In genomic region chr10:119216137-119216536, GRCh38 we compare ENCODE assay signal across 19 cellular contexts. TPM values are rescaled to one million over a fixed set of nuclear protein-coding genes. Genes with fewer than 3 reads are reported as not detected.
A peak's percentile ranks its signal among the peaks of the same experiment; 100 is the strongest.
DNase-seq lines count a peak whose midpoint lies in the region; ATAC-seq and TF ChIP-seq lines count a peak whose summit lies in the region.
"Had no signal": no experiment of that assay in that cellular context is flagged by ENCODE, and none has a peak within 500 bp of the region (broad histone marks: within the 10 kb centered on the region; RNA-seq: fewer than 3 reads in every experiment).

No MANE protein-coding gene starts in this region.

- peak overlapping the region in 2 of 3 experiments; percentile 9 to 49 for H3K27ac Mint-ChIP-seq in nephron
- no peak overlapping the region for H3K27ac Mint-ChIP-seq in Calu3 (ENCODE audit: unreplicated experiment)

- no peak for TF ChIP-seq CTCF in left ventricle myocardium inferior (IDR thresholded peaks at IDR 0.05; ENCODE audit: borderline replicate concordance)
- TF ChIP-seq CTCF in coronary artery (IDR thresholded peaks at IDR 0.05) = no peak
- no peak for TF ChIP-seq CTCF in nephron (IDR thresholded peaks at IDR 0.05; ENCODE audit: unreplicated experiment in 3 of 3)
- TF ChIP-seq CTCF in GM20000 (IDR thresholded peaks at IDR 0.05; ENCODE audit: extremely low read depth, missing control alignments) = no peak
- no peak for TF ChIP-seq CTCF in Calu3 (IDR thresholded peaks at IDR 0.05; ENCODE audit: unreplicated experiment)

- peak overlapping the region; percentile 97 for H3K27ac ChIP-seq in left ventricle myocardium inferior (replicated peaks)
- peak overlapping the region; percentile 12 to 43 for H3K27ac ChIP-seq in coronary artery

- CTCF ChIA-PET in Calu3 (lab: Charles Lee) = no interaction called here

- peaks cover 7% of the 10 kb centered on the region for H3K36me3 ChIP-seq in left ventricle myocardium inferior
- H3K36me3 ChIP-seq: BE2C had no signal

- H3K27me3 ChIP-seq in left ventricle myocardium inferior (ENCODE audit: low read depth) = no peaks in the 10 kb centered on the region
- H3K27me3 ChIP-seq: BE2C had no signal

- ATAC-seq in Right ventricle myocardium superior (ENCODE audit: poor library complexity) = no peak
- ATAC-seq: GM12878 had no signal

- peaks cover 7% of the 10 kb centered on the region for H3K27me3 Mint-ChIP-seq in nephron (ENCODE audit: low read depth)
- no peaks in the 10 kb centered on the region for H3K27me3 Mint-ChIP-seq in Calu3 (ENCODE audit: unreplicated experiment)
- H3K27me3 Mint-ChIP-seq: CD4-positive, CD25-positive, alpha-beta regulatory T cell had no signal

- H3K4me3 Mint-ChIP-seq in nephron = no peak overlapping the region
- H3K4me3 Mint-ChIP-seq in Calu3 (ENCODE audit: low read depth, unreplicated experiment) = no peak overlapping the region
- H3K4me3 Mint-ChIP-seq: CD4-positive, CD25-positive, alpha-beta regulatory T cell had no signal

- H3K9me3 Mint-ChIP-seq in nephron = no peaks in the 10 kb centered on the region
- no peaks in the 10 kb centered on the region for H3K9me3 Mint-ChIP-seq in Calu3 (ENCODE audit: low read depth, unreplicated experiment)
- H3K9me3 Mint-ChIP-seq: CD4-positive, CD25-positive, alpha-beta regulatory T cell had no signal

- H3K9me3 ChIP-seq in left ventricle myocardium inferior (replicated peaks) = no peaks in the 10 kb centered on the region
- H3K9me3 ChIP-seq: BE2C had no signal

- peaks cover 96% of the 10 kb centered on the region for H3K4me1 ChIP-seq in left ventricle myocardium inferior

- H3K36me3 Mint-ChIP-seq in nephron (ENCODE audit: low read depth) (no peaks in the 10 kb centered on the region), Calu3 (ENCODE audit: insufficient read depth, unreplicated experiment) (no peaks in the 10 kb centered on the region)

- DNase-seq in left ventricle myocardium inferior (no peak), Right ventricle myocardium superior (no peak), coronary artery (ENCODE audit: low spot score) (no peak), RKO (ENCODE audit: low spot score) (no peak), NCI-H1105 treated with DMSO at 0.1 percent for 48 hours (lab: John Stamatoyannopoulos, UW) (no peak), GM20000 (ENCODE audit: low spot score) (no peak), Calu3 (no peak)
- DNase-seq: BE2C; CD4-positive, CD25-positive, alpha-beta regulatory T cell; EL; KBM-7; NCI-H1417 treated with DMSO at 0.1 percent for 48 hours; NCI-H187 treated with DMSO at 0.1 percent for 48 hours; NCI-H2227 treated with DMSO at 0.1 percent for 48 hours; NCI-H510A treated with DMSO at 0.1 percent for 48 hours; NCI-H774; RPMI8226 had no signal

- BruUV-seq in Calu3 (replicated peaks; lab: Mats Ljungman, UMichigan) = no TSS peak

- H3K4me1 Mint-ChIP-seq in nephron = peaks cover 31% of the 10 kb centered on the region
- H3K4me1 Mint-ChIP-seq in Calu3 (ENCODE audit: low read depth, unreplicated experiment) = no peaks in the 10 kb centered on the region

- H3K4me3 ChIP-seq in left ventricle myocardium inferior (no peak overlapping the region), coronary artery (no peak overlapping the region)
- H3K4me3 ChIP-seq: GM12878 had no signal

- intact Hi-C loops in left ventricle myocardium inferior (cut with micrococcal nuclease) (no loop called here), Right ventricle myocardium superior (cut with DNase I) (loop anchor here (10.0 kb wide), 1 partner anchor 59 kb away; no protein-coding TSS in a partner anchor), Calu3 (cut with micrococcal nuclease; ENCODE audit: unreplicated experiment) (no loop called here)

RNA-seq across cellular contexts. Expression of gene GRK5, which starts 8.8 kb away (rescaled TPM):
- 52.8 TPM for total RNA-seq in left ventricle myocardium inferior
- 47.6 TPM for total RNA-seq in Right ventricle myocardium superior
- total RNA-seq in Calu3 (2022) = 2.4 and 4.4 TPM in 2 replicates

RNA-seq across cellular contexts. Expression of gene PRDX3, which starts 37.5 kb away (rescaled TPM):
- 301 TPM for total RNA-seq in left ventricle myocardium inferior
- 261 TPM for total RNA-seq in Right ventricle myocardium superior
- 110 and 114 TPM in 2 replicates for total RNA-seq in Calu3 (2022)

RNA-seq across cellular contexts. Expression of gene SFXN4, which starts 50.6 kb away (rescaled TPM):
- total RNA-seq in left ventricle myocardium inferior (52.7 TPM), Right ventricle myocardium superior (48.2 TPM), Calu3 (2022) (19.9 and 23.4 TPM in 2 replicates)
